ENCODE assay signal across 18 cellular contexts in the genomic region with DNA sequence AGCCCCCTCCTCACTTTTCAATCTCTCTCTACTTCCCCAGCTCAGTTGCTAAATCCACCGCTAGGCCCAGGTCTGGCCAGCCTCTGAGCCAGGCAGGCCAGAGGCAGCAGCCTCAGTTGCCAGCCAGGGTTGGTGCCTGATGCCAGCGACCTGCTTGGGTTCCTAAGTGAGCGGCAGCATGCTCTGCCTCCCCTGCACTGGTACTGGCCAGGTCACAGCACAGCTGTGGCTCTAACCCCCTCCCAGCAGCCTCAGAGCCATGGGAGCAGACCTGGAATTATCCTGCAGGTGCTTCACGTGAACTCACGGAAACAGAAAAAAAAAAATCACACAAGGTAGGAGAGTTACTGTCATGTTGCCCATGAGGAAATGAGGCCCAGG.
DNase-seq lines count a peak whose midpoint lies in the region; ATAC-seq and TF ChIP-seq lines count a peak whose summit lies in the region.
"Had no signal": no experiment of that assay in that cellular context is flagged by ENCODE, and none has a peak within 500 bp of the region (broad histone marks: within the 10 kb centered on the region; RNA-seq: fewer than 3 reads in every experiment).

No MANE protein-coding gene starts in this region.

- H2BK5ac ChIP-seq in neuronal stem cell (ENCODE audit: low read length) = no peak overlapping the region

- in situ Hi-C loops in gastrocnemius medialis (cut with MboI; ENCODE audit: low sequenced_read_pairs in 4 of 4) = no loop called here

- DNase-seq in Right ventricle myocardium superior = no peak
- no peak for DNase-seq in right atrium auricular region (ENCODE audit: low spot score)
- no peak for DNase-seq in foreskin keratinocyte
- no peak for DNase-seq in neuronal stem cell (ENCODE audit: low spot score)
- DNase-seq in CD1c-positive myeloid dendritic cell (ENCODE audit: extremely low spot score) = no peak
- no peak for DNase-seq in gastrocnemius medialis
- DNase-seq: GF-D8; Kasumi-1; NCI-H1417 treated with DMSO at 0.1 percent for 48 hours; NCI-H1930; NCI-H2227 treated with DMSO at 0.1 percent for 48 hours; NCI-H510A; NK-92 treated with Interleukin-12 subunit alpha and Interleukin-12 subunit beta, amount 100 ng/mL, for 24 hours had no signal

- peak overlapping the region in 1 of 2 donors; percentile 62 for H3K27ac ChIP-seq in right atrium auricular region
- H3K27ac ChIP-seq in foreskin keratinocyte = no peak overlapping the region
- H3K27ac ChIP-seq in neuronal stem cell (replicated peaks; ENCODE audit: low read length) = no peak overlapping the region
- H3K27ac ChIP-seq in gastrocnemius medialis = no peak overlapping the region
- H3K27ac ChIP-seq: C4-2B, SJSA1 had no signal

- no peaks in the 10 kb centered on the region for H3K9me3 ChIP-seq in right atrium auricular region
- no peaks in the 10 kb centered on the region for H3K9me3 ChIP-seq in neuronal stem cell (replicated peaks in 1 of 2; ENCODE audit: control insufficient read depth in 2 of 2, insufficient read depth in 1 of 2, low read depth in 1 of 2, low read length in 2 of 2)
- H3K9me3 ChIP-seq in gastrocnemius medialis = no peaks in the 10 kb centered on the region
- H3K9me3 ChIP-seq: MG63, SJSA1 had no signal

- no peak for TF ChIP-seq POLR2A in gastrocnemius medialis (IDR thresholded peaks at IDR 0.05)

- H3K18ac ChIP-seq in neuronal stem cell (ENCODE audit: low read length) = peak overlapping the region; percentile 69

- H3K27me3 ChIP-seq in right atrium auricular region (no peaks in the 10 kb centered on the region), foreskin keratinocyte (peaks cover 26% of the 10 kb centered on the region), neuronal stem cell (ENCODE audit: control insufficient read depth in 3 of 3, insufficient read depth in 3 of 3, low read depth in 1 of 3, low read length in 3 of 3) (peaks cover 0 to 52% (median 0%) of the 10 kb centered on the region in 3 experiments), gastrocnemius medialis (no peaks in the 10 kb centered on the region)
- H3K27me3 ChIP-seq: MG63 had no signal

- no peak overlapping the region for H2AFZ ChIP-seq in neuronal stem cell (ENCODE audit: low read length)

- peak overlapping the region; percentile 25 for H4K91ac ChIP-seq in neuronal stem cell (ENCODE audit: low read depth, low read length, poor library complexity)

- H2AK5ac ChIP-seq in neuronal stem cell (ENCODE audit: low read depth, low read length) = no peak overlapping the region

- ATAC-seq in Right ventricle myocardium superior (ENCODE audit: poor library complexity) (peak; percentile 48), foreskin keratinocyte (peak; percentile 14), HG03521 (IDR thresholded peaks at IDR 0.05; ENCODE audit: unreplicated experiment) (no peak), gastrocnemius medialis (no peak)
- ATAC-seq: Panc1 had no signal

- H4K8ac ChIP-seq in neuronal stem cell (ENCODE audit: low read depth, low read length) = no peak overlapping the region

- H2BK120ac ChIP-seq in neuronal stem cell (ENCODE audit: low read depth, low read length) = peak overlapping the region; percentile 30

- intact Hi-C loops in Right ventricle myocardium superior (cut with DNase I) (no loop called here), gastrocnemius medialis (cut with DNase I; ENCODE audit: low total_unique reads) (no loop called here)

- H2BK12ac ChIP-seq in neuronal stem cell (ENCODE audit: low read length) = no peak overlapping the region

- peak overlapping the region; percentile 24 for H2BK15ac ChIP-seq in neuronal stem cell (ENCODE audit: low read length)

- no peak overlapping the region for H3K4ac ChIP-seq in neuronal stem cell (ENCODE audit: low read length)

- no peak for TF ChIP-seq CTCF in right atrium auricular region (IDR thresholded peaks at IDR 0.05)
- no peak for TF ChIP-seq CTCF in foreskin keratinocyte (conservative IDR thresholded peaks at IDR 0.05)
- no peak for TF ChIP-seq CTCF in gastrocnemius medialis (IDR thresholded peaks at IDR 0.05 in 4 of 5, conservative IDR thresholded peaks at IDR 0.05 in 1 of 5)

- H3K36me3 ChIP-seq in right atrium auricular region (no peaks in the 10 kb centered on the region), neuronal stem cell (replicated peaks in 1 of 2; ENCODE audit: control insufficient read depth in 2 of 2, insufficient read depth in 2 of 2, low read length in 2 of 2) (no peaks in the 10 kb centered on the region), gastrocnemius medialis (no peaks in the 10 kb centered on the region)
- H3K36me3 ChIP-seq: MG63, SJSA1 had no signal

- WGBS in neuronal stem cell (ENCODE audit: extremely low coverage in 2 of 2, insufficient read length in 2 of 2, insufficient replicate concordance in 1 of 2), 2 donors = no CpG with 5 or more reads among the region's 5 CpGs

- H3K4me1 ChIP-seq in right atrium auricular region (peaks cover 0 to 9% of the 10 kb centered on the region in 2 donors), foreskin keratinocyte (no peaks in the 10 kb centered on the region), neuronal stem cell (ENCODE audit: control insufficient read depth in 2 of 2, insufficient read depth in 1 of 2, low read depth in 1 of 2, low read length in 2 of 2) (peaks cover 0 to 4% of the 10 kb centered on the region in 2 donors), gastrocnemius medialis (no peaks in the 10 kb centered on the region)

- no peak overlapping the region for H3K23ac ChIP-seq in neuronal stem cell (ENCODE audit: low read depth, low read length, poor library complexity)

- H3K4me3 ChIP-seq in right atrium auricular region (no peak overlapping the region), neuronal stem cell (ENCODE audit: low read length in 2 of 2) (no peak overlapping the region), gastrocnemius medialis (no peak overlapping the region)
- H3K4me3 ChIP-seq: MG63, SJSA1 had no signal

- H3K9ac ChIP-seq in neuronal stem cell (ENCODE audit: low read depth, low read length, poor library complexity) = no peak overlapping the region

- H3K4me2 ChIP-seq in neuronal stem cell (ENCODE audit: insufficient read depth, low read length, poor library complexity, severe bottlenecking) = no peak overlapping the region

- peak overlapping the region; percentile 77 for H3K14ac ChIP-seq in neuronal stem cell (ENCODE audit: low read length)

- no peaks in the 10 kb centered on the region for H3K79me1 ChIP-seq in neuronal stem cell (ENCODE audit: low read depth, low read length)

Comparison
In these comparisons a context has a peak if more than half of its experiments do, and no peak if none do; other contexts are left out.
1. ATAC-seq: peak in Right ventricle myocardium superior (single experiment) and foreskin keratinocyte (single experiment); none in HG03521 (single experiment) and gastrocnemius medialis (0 of 2).